ENCODE assay signal across 8 cellular contexts in the genomic region with DNA sequence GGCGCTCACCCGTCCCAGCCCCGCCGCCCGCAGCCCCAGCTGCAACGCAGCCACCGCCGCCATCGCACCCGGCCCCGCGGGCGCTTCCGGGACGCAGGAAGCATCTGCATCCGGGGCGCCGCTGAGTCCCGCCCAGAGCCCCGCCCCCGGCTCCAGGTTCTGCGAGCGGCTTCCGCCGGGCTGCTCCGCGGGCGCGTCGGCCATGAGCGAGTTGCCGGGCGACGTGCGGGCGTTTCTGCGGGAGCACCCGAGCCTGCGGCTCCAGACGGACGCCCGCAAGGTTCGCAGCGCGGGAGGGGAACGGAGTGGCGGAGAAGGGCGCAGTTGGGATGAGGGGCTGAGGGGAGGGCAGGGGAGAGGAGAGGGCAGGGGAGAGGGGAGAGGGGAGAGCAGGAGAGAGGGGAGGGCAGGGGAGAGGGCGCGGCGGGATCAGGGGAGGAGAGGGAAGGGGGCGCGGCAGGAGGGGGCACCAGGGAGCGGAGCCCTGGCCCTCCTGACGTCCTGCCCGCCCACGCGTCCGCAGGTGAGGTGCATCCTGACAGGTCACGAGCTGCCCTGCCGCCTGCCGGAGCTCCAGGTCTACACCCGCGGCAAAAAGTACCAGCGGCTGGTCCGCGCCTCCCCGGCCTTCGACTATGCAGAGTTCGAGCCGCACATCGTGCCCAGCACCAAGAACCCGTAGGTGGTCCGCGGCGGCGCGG. TPM values are rescaled to one million over a fixed set of nuclear protein-coding genes. Genes with fewer than 3 reads are reported as not detected.
A peak's percentile ranks its signal among the peaks of the same experiment; 100 is the strongest.
DNase-seq lines count a peak whose midpoint lies in the region; ATAC-seq and TF ChIP-seq lines count a peak whose summit lies in the region.

A gene with protein sequence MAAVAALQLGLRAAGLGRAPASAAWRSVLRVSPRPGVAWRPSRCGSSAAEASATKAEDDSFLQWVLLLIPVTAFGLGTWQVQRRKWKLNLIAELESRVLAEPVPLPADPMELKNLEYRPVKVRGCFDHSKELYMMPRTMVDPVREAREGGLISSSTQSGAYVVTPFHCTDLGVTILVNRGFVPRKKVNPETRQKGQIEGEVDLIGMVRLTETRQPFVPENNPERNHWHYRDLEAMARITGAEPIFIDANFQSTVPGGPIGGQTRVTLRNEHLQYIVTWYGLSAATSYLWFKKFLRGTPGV (minus strand): TSS at position 97 of the 701 bp plus-strand sequence. CDS start 34 bp downstream, at position 63.
TSS of gene SURF2 (plus strand) at position 160 of the 701 bp plus-strand sequence. CDS start at position 203, 43 bp downstream.

- TF ChIP-seq POLR2A in lower leg skin (IDR thresholded peaks at IDR 0.05): peak in 1 of 2 donors; percentile 23

- peak; percentile 77 for DNase-seq in NCI-H1436 (lab: John Stamatoyannopoulos, UW)
- DNase-seq in NCI-H1436 treated with DMSO at 0.1 percent for 48 hours (lab: John Stamatoyannopoulos, UW): no peak
- DNase-seq in NCI-H510A (lab: John Stamatoyannopoulos, UW): peak; percentile 73
- peak; percentile 81 to 84 for DNase-seq in activated CD4-positive, alpha-beta T cell treated with anti-CD3 and anti-CD28 coated beads, Interleukin-2, amount 50 U/mL, for 24 hours (ENCODE audit: low read depth in 1 of 2, low spot score in 1 of 2)
- peak in 1 of 2 donors; percentile 67 for DNase-seq in dermis microvascular lymphatic vessel endothelial cell (ENCODE audit: low read depth in 2 of 2)
- peak; percentile 83 to 97 for DNase-seq in lower leg skin (ENCODE audit: low spot score in 2 of 2)
- DNase-seq in stimulated activated CD4-positive, alpha-beta T cell treated with anti-CD3 and anti-CD28 coated beads, Interleukin-4, amount 100 ng/mL, for 24 hours: peak; percentile 91

- peak; percentile 49 for ATAC-seq in HG03095 (IDR thresholded peaks at IDR 0.05; ENCODE audit: unreplicated experiment)

- TF ChIP-seq CTCF in lower leg skin (IDR thresholded peaks at IDR 0.05): no peak

- WGBS in lower leg skin, 2 donors: 1% methylated on average over 31 to 47 of the region's 78 CpGs

- intact Hi-C loops in lower leg skin (cut with DNase I; ENCODE audit: low total_unique reads): no loop called here

- H3K4me3 ChIP-seq in lower leg skin (ENCODE audit: low read depth, poor library complexity, severe bottlenecking): peak within 1 kb of the TSS; percentile 69

RNA-seq across cellular contexts. Expression of the first gene that starts in this region (rescaled TPM):
- total RNA-seq in dermis microvascular lymphatic vessel endothelial cell (19.7 and 21.6 TPM in 2 replicates), lower leg skin (10 to 100 TPM; 20.1 to 54.3 (median 36.3) TPM)

RNA-seq across cellular contexts. Expression of gene SURF2, which starts in this region (rescaled TPM):
- total RNA-seq in dermis microvascular lymphatic vessel endothelial cell (9.6 and 15.3 TPM in 2 replicates), lower leg skin (10 to 100 TPM; 31.2 to 40.7 (median 35.4) TPM)
